ENCODE assay signal across 20 cellular contexts in genomic region chr4:71445819-71446218, GRCh38.
"Had no signal": no experiment of that assay in that cellular context is flagged by ENCODE, and none has a peak within 500 bp of the region (broad histone marks: within the 10 kb centered on the region; RNA-seq: fewer than 3 reads in every experiment).

No MANE protein-coding gene starts in this region.

- H3K9me3 ChIP-seq: adrenal gland, esophagus muscularis mucosa, gastroesophageal sphincter, heart left ventricle, neutrophil, pancreas, sigmoid colon, testis, upper lobe of left lung had no signal

- H3K4me3 ChIP-seq: adrenal gland, esophagus muscularis mucosa, gastroesophageal sphincter, heart left ventricle, pancreas, sigmoid colon, testis had no signal

- ATAC-seq: activated naive CD4-positive, alpha-beta T cell treated with anti-CD3 and anti-CD28 coated beads, Interleukin-2, amount 50 U/mL, for 72 hours; activated T-cell treated with anti-CD3 and anti-CD28 coated beads, Interleukin-2, amount 50 U/mL, for 72 hours; gastroesophageal sphincter; heart left ventricle; natural killer cell; pancreas; stimulated activated memory B cell treated with anti-CD40 and anti-IgM and Interleukin-4, amounts not matched to agents 10 μg/mL and 1 μg/mL and 100 μg/mL, for 72 hours had no signal

- H3K27me3 ChIP-seq: adrenal gland, esophagus muscularis mucosa, gastroesophageal sphincter, heart left ventricle, neutrophil, pancreas, sigmoid colon, testis, upper lobe of left lung had no signal

- H3K36me3 ChIP-seq: adrenal gland, esophagus muscularis mucosa, gastroesophageal sphincter, heart left ventricle, neutrophil, pancreas, sigmoid colon, upper lobe of left lung had no signal

- H3K27ac ChIP-seq: adrenal gland, esophagus muscularis mucosa, gastroesophageal sphincter, neutrophil, pancreas, sigmoid colon, testis, upper lobe of left lung had no signal

- H3K4me1 ChIP-seq: adrenal gland, gastroesophageal sphincter, pancreas, testis had no signal

- DNase-seq: activated CD4-positive, alpha-beta T cell treated with anti-CD3 and anti-CD28 coated beads, Interleukin-2, amount 50 U/mL, for 1 hour; activated CD8-positive, alpha-beta memory T cell treated with anti-CD3 and anti-CD28 coated beads for 24 hours; activated gamma-delta T cell; activated T-cell treated with anti-CD3 and anti-CD28 coated beads, Interleukin-2, amount 50 U/mL, for 72 hours; adrenal gland; effector CD8-positive, alpha-beta T cell; heart left ventricle; immature natural killer cell; kidney glomerular epithelial cell; natural killer cell; pancreas; sigmoid colon; stimulated activated CD4-positive, alpha-beta T cell treated with anti-CD3 and anti-CD28 coated beads, Interleukin-4, amount 100 ng/mL, for 4 hours; testis had no signal
